In genomic region chr13:48068036-48068435, GRCh38 we compare ENCODE assay signal across 20 cellular contexts. TPM values are rescaled to one million over a fixed set of nuclear protein-coding genes. Genes with fewer than 3 reads are reported as not detected.
DNase-seq lines count a peak whose midpoint lies in the region; ATAC-seq, FAIRE-seq and TF ChIP-seq lines count a peak whose summit lies in the region.
"Had no signal": no experiment of that assay in that cellular context is flagged by ENCODE, and none has a peak within 500 bp of the region (broad histone marks: within the 10 kb centered on the region; RNA-seq: fewer than 3 reads in every experiment).

No MANE protein-coding gene starts in this region.

- peaks cover 16 to 54% of the 10 kb centered on the region in 2 donors for H3K36me3 Mint-ChIP-seq in activated T-cell treated with anti-CD3 and anti-CD28 coated beads, Interleukin-2, amount 50 U/mL, for 72 hours (ENCODE audit: insufficient read depth in 2 of 2)
- H3K36me3 Mint-ChIP-seq in T-helper 17 cell (ENCODE audit: low read depth) (peaks cover 5% of the 10 kb centered on the region), type B pancreatic cell (peaks cover 69% of the 10 kb centered on the region)

- no peak for ATAC-seq in activated T-cell treated with anti-CD3 and anti-CD28 coated beads, Interleukin-2, amount 50 U/mL, for 72 hours (replicated peaks in 1 of 2)
- ATAC-seq in T-helper 17 cell, result no peak
- ATAC-seq: heart left ventricle, psoas muscle, T-cell had no signal

- peaks cover 79% of the 10 kb centered on the region for H3K9me3 ChIP-seq in HUES64 (ENCODE audit: insufficient read depth, low read depth, low read length)
- peaks cover 2% of the 10 kb centered on the region for H3K9me3 ChIP-seq in T-helper 17 cell (ENCODE audit: control insufficient read depth, low read length, poor library complexity, severe bottlenecking)

- H3K4me1 ChIP-seq in HUES64 (ENCODE audit: insufficient read depth, low read length), result no peaks in the 10 kb centered on the region
- H3K4me1 ChIP-seq: ascending aorta, heart left ventricle, psoas muscle had no signal

- peak; percentile 21 for TF ChIP-seq CTCF in type B pancreatic cell (conservative IDR thresholded peaks at IDR 0.05)

- no peak for FAIRE-seq in RCC 7860 (lab: Jason Lieb, UNC)

- H3K36me3 ChIP-seq in HUES64 (ENCODE audit: insufficient read depth, low read length), result peaks cover 88% of the 10 kb centered on the region

- H3K27ac Mint-ChIP-seq in activated T-cell treated with anti-CD3 and anti-CD28 coated beads, Interleukin-2, amount 50 U/mL, for 72 hours, result peak overlapping the region; percentile 91
- H3K27ac Mint-ChIP-seq in T-helper 17 cell, result peak overlapping the region; percentile 8
- no peak overlapping the region for H3K27ac Mint-ChIP-seq in type B pancreatic cell
- H3K27ac Mint-ChIP-seq: CD14-positive monocyte, T-cell had no signal

- no peak overlapping the region for H3K9ac ChIP-seq in HUES64 (ENCODE audit: low read depth, low read length)

- DNase-seq in activated T-cell treated with anti-CD3 and anti-CD28 coated beads, Interleukin-2, amount 50 U/mL, for 72 hours, result no peak
- no peak for DNase-seq in activated T-cell treated with anti-CD3 and anti-CD28 coated beads, Interleukin-2, amount 50 U/mL, for 1 hour
- DNase-seq in T-helper 17 cell (no peak), type B pancreatic cell (ENCODE audit: extremely low spot score, unreplicated experiment) (no peak), amygdala (lab: John Stamatoyannopoulos, UW) (no peak), NCI-H345 (lab: John Stamatoyannopoulos, UW) (no peak), RCC 7860 (ENCODE audit: low spot score) (no peak)
- DNase-seq: activated CD4-positive, alpha-beta T cell treated with anti-CD3 and anti-CD28 coated beads, Interleukin-2, amount 50 U/mL, for 1 hour; activated naive CD4-positive, alpha-beta T cell treated with anti-CD3 and anti-CD28 coated beads, Interleukin-2, amount 10 ng/mL, durations not matched to agents 7 days and 5 days; heart left ventricle; NCI-H146; NCI-H226; NK-92 treated with Interleukin-12 subunit alpha and Interleukin-12 subunit beta, amount 100 ng/mL, for 24 hours; psoas muscle; stimulated activated CD4-positive, alpha-beta T cell treated with anti-CD3 and anti-CD28 coated beads, Interleukin-4, amount 100 ng/mL, for 4 hours; T-cell had no signal

- peaks cover 14% of the 10 kb centered on the region for H3K4me1 Mint-ChIP-seq in activated T-cell treated with anti-CD3 and anti-CD28 coated beads, Interleukin-2, amount 50 U/mL, for 72 hours (ENCODE audit: low read depth)
- peaks cover 3% of the 10 kb centered on the region for H3K4me1 Mint-ChIP-seq in T-helper 17 cell
- no peaks in the 10 kb centered on the region for H3K4me1 Mint-ChIP-seq in type B pancreatic cell (ENCODE audit: unreplicated experiment)
- H3K4me1 Mint-ChIP-seq: CD14-positive monocyte had no signal

- no peak overlapping the region for H3K27ac ChIP-seq in HUES64 (ENCODE audit: low read depth, low read length)
- H3K27ac ChIP-seq: ascending aorta, heart left ventricle, psoas muscle had no signal

- peaks cover 4 to 7% of the 10 kb centered on the region in 2 donors for H3K9me3 Mint-ChIP-seq in activated T-cell treated with anti-CD3 and anti-CD28 coated beads, Interleukin-2, amount 50 U/mL, for 72 hours
- H3K9me3 Mint-ChIP-seq in type B pancreatic cell, result peaks cover 16% of the 10 kb centered on the region

- no peak overlapping the region for H3K4me3 Mint-ChIP-seq in activated T-cell treated with anti-CD3 and anti-CD28 coated beads, Interleukin-2, amount 50 U/mL, for 72 hours
- H3K4me3 Mint-ChIP-seq in T-helper 17 cell (no peak overlapping the region), type B pancreatic cell (no peak overlapping the region)
- H3K4me3 Mint-ChIP-seq: activated naive CD4-positive, alpha-beta T cell treated with anti-CD3 and anti-CD28 coated beads, Interleukin-2, amount 10 ng/mL, durations not matched to agents 7 days and 5 days; CD14-positive monocyte; T-cell had no signal

- H3K27me3 ChIP-seq in HUES64 (ENCODE audit: insufficient read depth, low read length), result no peaks in the 10 kb centered on the region
- H3K27me3 ChIP-seq: ascending aorta, heart left ventricle had no signal

- H3K27me3 Mint-ChIP-seq in activated T-cell treated with anti-CD3 and anti-CD28 coated beads, Interleukin-2, amount 50 U/mL, for 72 hours (ENCODE audit: low read depth), result no peaks in the 10 kb centered on the region
- no peaks in the 10 kb centered on the region for H3K27me3 Mint-ChIP-seq in T-helper 17 cell
- no peaks in the 10 kb centered on the region for H3K27me3 Mint-ChIP-seq in type B pancreatic cell
- H3K27me3 Mint-ChIP-seq: activated naive CD4-positive, alpha-beta T cell treated with anti-CD3 and anti-CD28 coated beads, Interleukin-2, amount 10 ng/mL, durations not matched to agents 7 days and 5 days; T-cell had no signal

- peak overlapping the region; percentile 11; the same call in 1 of the 2 replicates for H3K4me3 ChIP-seq in HUES64 (ENCODE audit: low read length)
- H3K4me3 ChIP-seq: ascending aorta, heart left ventricle, psoas muscle, smooth muscle cell had no signal

RNA-seq across cellular contexts. Expression of gene MED4, which starts 26.9 kb away (rescaled TPM):
- total RNA-seq in activated T-cell treated with anti-CD3 and anti-CD28 coated beads, Interleukin-2, amount 50 U/mL, for 72 hours, result 10 to 100 TPM; 49.5 to 59.7 TPM
- polyA plus RNA-seq in HUES64 (2013, experiment 1 of 2), result 44.5 TPM
- polyA plus RNA-seq in HUES64 (2013, experiment 2 of 2), result 47.2 TPM
- 10 to 100 TPM; 47.4 to 62.5 TPM for total RNA-seq in T-helper 17 cell
- 44.0 and 53.1 TPM in 2 replicates for total RNA-seq in type B pancreatic cell (ENCODE audit: low replicate concordance)

RNA-seq across cellular contexts. Expression of gene NUDT15, which starts 30.5 kb away (rescaled TPM):
- 10 to 100 TPM; 15.1 to 18.0 TPM for total RNA-seq in activated T-cell treated with anti-CD3 and anti-CD28 coated beads, Interleukin-2, amount 50 U/mL, for 72 hours
- polyA plus RNA-seq in HUES64 (2013, experiment 1 of 2), result 54.5 TPM
- polyA plus RNA-seq in HUES64 (2013, experiment 2 of 2), result 55.9 TPM
- 10 to 100 TPM; 10.1 to 10.6 TPM for total RNA-seq in T-helper 17 cell
- total RNA-seq in type B pancreatic cell (ENCODE audit: low replicate concordance), result 19.4 and 22.6 TPM in 2 replicates
